Comparison of ENCODE assay signal across 13 cellular contexts in the genomic region with DNA sequence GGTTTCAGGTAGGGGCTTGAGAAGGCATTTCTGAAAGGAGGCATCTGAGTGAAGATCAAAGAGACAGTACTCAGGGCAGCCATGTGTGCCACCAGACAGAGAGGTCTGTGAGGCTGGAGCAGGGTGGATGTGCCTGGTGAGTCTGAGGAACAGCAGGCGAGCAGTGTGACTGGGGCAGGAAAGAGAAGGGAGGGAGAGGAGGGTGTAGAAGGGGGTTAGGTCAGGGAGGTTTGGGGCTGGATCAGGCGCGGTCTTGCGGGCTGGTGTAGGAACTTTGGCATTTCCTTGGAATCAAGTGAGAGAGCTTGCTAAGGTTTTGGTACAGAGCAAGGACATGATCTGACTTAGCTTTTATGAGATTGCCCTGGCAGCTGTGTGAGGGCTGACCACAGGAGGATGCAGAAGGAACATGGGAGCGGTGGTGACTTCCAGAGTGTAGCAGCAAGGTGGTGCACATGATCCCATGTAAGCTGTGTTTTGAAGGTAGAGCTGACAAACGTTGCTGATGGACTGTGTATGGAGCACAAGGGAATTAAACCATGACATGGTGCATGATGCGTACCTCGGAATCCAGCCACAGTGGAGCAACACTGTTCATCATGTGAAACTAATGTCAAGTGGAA.
"Had no signal": no experiment of that assay in that cellular context is flagged by ENCODE, and none has a peak within 500 bp of the region (broad histone marks: within the 10 kb centered on the region; RNA-seq: fewer than 3 reads in every experiment).

No MANE protein-coding gene starts in this region.

- H3K9me3 ChIP-seq: ascending aorta, pancreas, thyroid gland had no signal

- H3K4me3 Mint-ChIP-seq: activated CD4-positive, alpha-beta memory T cell treated with anti-CD3 and anti-CD28 coated beads for 36 hours; activated naive CD8-positive, alpha-beta T cell treated with anti-CD3 and anti-CD28 coated beads, Interleukin-2, amount 50 U/mL, for 24 hours had no signal

- DNase-seq: activated CD4-positive, alpha-beta memory T cell treated with anti-CD3 and anti-CD28 coated beads for 36 hours; activated CD4-positive, alpha-beta T cell treated with anti-CD3 and anti-CD28 coated beads for 1 hour; activated CD8-positive, alpha-beta memory T cell treated with anti-CD3 and anti-CD28 coated beads, Interleukin-2, amount 50 U/mL, for 48 hours; activated naive CD4-positive, alpha-beta T cell treated with Interleukin-2 at 50 U/mL for 16 hours; activated naive CD8-positive, alpha-beta T cell treated with anti-CD3 and anti-CD28 coated beads, Interleukin-2, amount 50 U/mL, for 24 hours; heart left ventricle; mesenchymal stem cell; stimulated activated CD4-positive, alpha-beta T cell treated with anti-CD3 and anti-CD28 coated beads, Interleukin-4, amount 100 ng/mL, for 4 hours; SW 1271 had no signal

- FAIRE-seq: frontal cortex, pancreas had no signal

- H3K4me3 ChIP-seq: ascending aorta, heart left ventricle, pancreas, thyroid gland had no signal

- H3K4me1 Mint-ChIP-seq: activated naive CD8-positive, alpha-beta T cell treated with anti-CD3 and anti-CD28 coated beads, Interleukin-2, amount 50 U/mL, for 24 hours had no signal

- H3K9me3 Mint-ChIP-seq: activated naive CD8-positive, alpha-beta T cell treated with anti-CD3 and anti-CD28 coated beads, Interleukin-2, amount 50 U/mL, for 24 hours had no signal

- H3K27me3 ChIP-seq: ascending aorta, heart left ventricle, pancreas, thyroid gland had no signal

- H3K27ac ChIP-seq: ascending aorta, heart left ventricle, pancreas, thyroid gland had no signal

- H3K36me3 Mint-ChIP-seq: activated CD4-positive, alpha-beta memory T cell treated with anti-CD3 and anti-CD28 coated beads for 36 hours had no signal

- H3K4me1 ChIP-seq: pancreas had no signal

- H3K36me3 ChIP-seq: pancreas, thyroid gland had no signal

- H3K27ac Mint-ChIP-seq: activated CD4-positive, alpha-beta memory T cell treated with anti-CD3 and anti-CD28 coated beads for 36 hours; activated naive CD8-positive, alpha-beta T cell treated with anti-CD3 and anti-CD28 coated beads, Interleukin-2, amount 50 U/mL, for 24 hours had no signal
